Comparison of ENCODE assay signal across 1 cellular context in genomic region chr19:19668230-19669012, GRCh38.
TF ChIP-seq lines count a peak whose summit lies in the region.

TSS of gene ZNF101 (plus strand) at chr19:19668839. CDS start at chr19:19668964, 125 bp downstream.

TF ChIP-seq in HCT116, 20 proteins besides CTCF, POLR2A, EP300 and RAD21 (continued from another document):
- no peak for TF ChIP-seq REST (IDR thresholded peaks at IDR 0.05; ENCODE audit: low read depth)
- peak; percentile 65 for TF ChIP-seq TCF7L2 (IDR thresholded peaks at IDR 0.05; ENCODE audit: borderline replicate concordance, extremely low read depth, insufficient read depth, insufficient read length)
- no peak for TF ChIP-seq EZH2 (IDR thresholded peaks at IDR 0.05)
- peak; percentile 56 for TF ChIP-seq ELF1 (IDR thresholded peaks at IDR 0.05; ENCODE audit: borderline replicate concordance, low read depth)
- TF ChIP-seq ATF3 (IDR thresholded peaks at IDR 0.05) = no peak
- TF ChIP-seq ZFX (IDR thresholded peaks at IDR 0.05) = 0 out of 2 replicates have a peak, but pooled peaks have one; percentile 43
- TF ChIP-seq SP1 (IDR thresholded peaks at IDR 0.05; ENCODE audit: low read depth) = peak; percentile 81
- TF ChIP-seq CEBPB (IDR thresholded peaks at IDR 0.05; ENCODE audit: low read depth) = no peak
- TF ChIP-seq CBX3 (IDR thresholded peaks at IDR 0.05; ENCODE audit: low read depth) = no peak
- no peak for TF ChIP-seq JUND (IDR thresholded peaks at IDR 0.05)
- TF ChIP-seq ZNF274 (IDR thresholded peaks at IDR 0.05; ENCODE audit: low read depth, low read length) = no peak
- TF ChIP-seq SRF (IDR thresholded peaks at IDR 0.05; ENCODE audit: low read depth) = no peak
- TF ChIP-seq SIN3A (IDR thresholded peaks at IDR 0.05; ENCODE audit: low read depth) = no peak
- TF ChIP-seq EZH2phosphoT487 (IDR thresholded peaks at IDR 0.05; ENCODE audit: borderline replicate concordance) = no peak
